ENCODE assay signal across 34 cellular contexts in genomic region chr20:15099130-15099529, GRCh38.
"Had no signal": no experiment of that assay in that cellular context is flagged by ENCODE, and none has a peak within 500 bp of the region (broad histone marks: within the 10 kb centered on the region; RNA-seq: fewer than 3 reads in every experiment).

No MANE protein-coding gene starts in this region.

- H3K9me3 ChIP-seq: MG63 had no signal

- H3K4me3 ChIP-seq: MG63 had no signal

- H3K27me3 ChIP-seq: MG63 had no signal

- H3K36me3 ChIP-seq: MG63 had no signal

- DNase-seq: Karpas-422, Kasumi-1, MG63, MM.1S, MV-4-11, NCI-H1048, NCI-H1092, NCI-H1092 treated with DMSO at 0.1 percent for 48 hours, NCI-H1105, NCI-H1105 treated with DMSO at 0.1 percent for 48 hours, NCI-H1417, NCI-H1417 treated with DMSO at 0.1 percent for 48 hours, NCI-H1436, NCI-H1436 treated with DMSO at 0.1 percent for 48 hours, NCI-H146, NCI-H1694, NCI-H1694 treated with DMSO at 0.1 percent for 48 hours, NCI-H187, NCI-H187 treated with DMSO at 0.1 percent for 48 hours, NCI-H1930, NCI-H2029, NCI-H2029 treated with DMSO at 0.1 percent for 48 hours, NCI-H2081, NCI-H2081 treated with DMSO at 0.1 percent for 48 hours, NCI-H2107, NCI-H2171, NCI-H2171 treated with DMSO at 0.1 percent for 48 hours, NCI-H2227 treated with DMSO at 0.1 percent for 48 hours, NCI-H226, NCI-H345, NCI-H446, NCI-H446 treated with DMSO at 0.1 percent for 48 hours, NCI-H510A, NCI-H510A treated with DMSO at 0.1 percent for 48 hours had no signal
